ENCODE assay signal across 8 cellular contexts in genomic region chr12:56193025-56193578, GRCh38. TPM values are rescaled to one million over a fixed set of nuclear protein-coding genes. Genes with fewer than 3 reads are reported as not detected.
DNase-seq lines count a peak whose midpoint lies in the region; ATAC-seq and TF ChIP-seq lines count a peak whose summit lies in the region.

No MANE protein-coding gene starts in this region.

- peaks cover 31% of the 10 kb centered on the region for H3K4me1 Mint-ChIP-seq in WTC11

- intact Hi-C loops in left lung (cut with DNase I), result no loop called here

- ATAC-seq in WTC11 (no peak), left lung (peak; percentile 31), HG02973 (IDR thresholded peaks at IDR 0.05; ENCODE audit: unreplicated experiment) (no peak)

- H3K27me3 ChIP-seq in H7 (ENCODE audit: control insufficient read depth, insufficient read depth, low read length) (no peaks in the 10 kb centered on the region; the same call in 1 of the 2 replicates), left lung (no peaks in the 10 kb centered on the region)

- peak overlapping the region; percentile 48 for H3K27ac Mint-ChIP-seq in WTC11

- H3K36me3 Mint-ChIP-seq in WTC11, result peaks cover 2% of the 10 kb centered on the region; the same call in 1 of the 2 replicates

- TF ChIP-seq CTCF in WTC11 (IDR thresholded peaks at IDR 0.05) (peak; percentile 51), left lung (IDR thresholded peaks at IDR 0.05) (peak; percentile 75 to 84)

- H3K27me3 Mint-ChIP-seq in WTC11 (ENCODE audit: low read depth), result peaks cover 3% of the 10 kb centered on the region; the same call in 1 of the 2 replicates

- H3K4me1 ChIP-seq in left lung, result peaks cover 3 to 14% of the 10 kb centered on the region in 2 donors

- H3K36me3 ChIP-seq in H7 (replicated peaks; ENCODE audit: control insufficient read depth, insufficient read depth, low read length) (no peaks in the 10 kb centered on the region), left lung (no peaks in the 10 kb centered on the region)

- no peak overlapping the region for H3K4me3 ChIP-seq in H7 (ENCODE audit: insufficient read depth, low read depth, low read length)
- H3K4me3 ChIP-seq in left lung, result no peak overlapping the region

- POLR2A ChIA-PET in WTC11 (lab: Charles Lee), result no interaction called here

- H3K27ac ChIP-seq in caudate nucleus (ENCODE audit: low read depth, low read length) (no peak overlapping the region), left lung (no peak overlapping the region)

- no peaks in the 10 kb centered on the region for H3K9me3 ChIP-seq in left lung

- DNase-seq in Ammon's horn (ENCODE audit: low spot score) (peak; percentile 86), H7 (peak; percentile 74), NCI-H345 (lab: John Stamatoyannopoulos, UW) (peak; percentile 89), WTC11 (ENCODE audit: low spot score) (peak; percentile 70), caudate nucleus (lab: John Stamatoyannopoulos, UW) (peak in 41 of 61 donors; percentile 0 to 83 (median 23)), left lung (peak in 1 of 2 donors; percentile 66)
- DNase-seq in stimulated activated CD4-positive, alpha-beta T cell treated with anti-CD3 and anti-CD28 coated beads, Interleukin-4, amount 100 ng/mL, for 48 hours (ENCODE audit: low read depth in 2 of 2), result peak; percentile 62 to 75

- CTCF ChIA-PET in WTC11 (lab: Charles Lee), result interaction anchor here (1.8 kb wide), 1 partner anchor 13 kb away, joined by 7 read pairs; no protein-coding TSS in a partner anchor

- no peak overlapping the region for H3K4me3 Mint-ChIP-seq in WTC11

- no peaks in the 10 kb centered on the region for H3K9me3 Mint-ChIP-seq in WTC11

TF ChIP-seq in WTC11, 78 proteins besides CTCF, POLR2A, EP300 and RAD21:
- TF ChIP-seq ZMAT4 (CRISPR knock-in tag; IDR thresholded peaks at IDR 0.05) (no peak), ZNF263 (CRISPR knock-in tag; IDR thresholded peaks at IDR 0.05; ENCODE audit: low read depth) (no peak), FOXJ3 (CRISPR knock-in tag; IDR thresholded peaks at IDR 0.05; ENCODE audit: borderline replicate concordance) (no peak), FOXP4 (CRISPR knock-in tag; IDR thresholded peaks at IDR 0.05) (no peak), ESRRA (CRISPR knock-in tag; IDR thresholded peaks at IDR 0.05; ENCODE audit: borderline replicate concordance) (no peak)
- TF ChIP-seq, protein P1, sequence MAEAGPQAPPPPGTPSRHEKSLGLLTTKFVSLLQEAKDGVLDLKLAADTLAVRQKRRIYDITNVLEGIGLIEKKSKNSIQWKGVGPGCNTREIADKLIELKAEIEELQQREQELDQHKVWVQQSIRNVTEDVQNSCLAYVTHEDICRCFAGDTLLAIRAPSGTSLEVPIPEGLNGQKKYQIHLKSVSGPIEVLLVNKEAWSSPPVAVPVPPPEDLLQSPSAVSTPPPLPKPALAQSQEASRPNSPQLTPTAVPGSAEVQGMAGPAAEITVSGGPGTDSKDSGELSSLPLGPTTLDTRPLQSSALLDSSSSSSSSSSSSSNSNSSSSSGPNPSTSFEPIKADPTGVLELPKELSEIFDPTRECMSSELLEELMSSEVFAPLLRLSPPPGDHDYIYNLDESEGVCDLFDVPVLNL (CRISPR knock-in tag; IDR thresholded peaks at IDR 0.05; ENCODE audit: borderline replicate concordance, low read depth), result no peak
- TF ChIP-seq, protein P2, sequence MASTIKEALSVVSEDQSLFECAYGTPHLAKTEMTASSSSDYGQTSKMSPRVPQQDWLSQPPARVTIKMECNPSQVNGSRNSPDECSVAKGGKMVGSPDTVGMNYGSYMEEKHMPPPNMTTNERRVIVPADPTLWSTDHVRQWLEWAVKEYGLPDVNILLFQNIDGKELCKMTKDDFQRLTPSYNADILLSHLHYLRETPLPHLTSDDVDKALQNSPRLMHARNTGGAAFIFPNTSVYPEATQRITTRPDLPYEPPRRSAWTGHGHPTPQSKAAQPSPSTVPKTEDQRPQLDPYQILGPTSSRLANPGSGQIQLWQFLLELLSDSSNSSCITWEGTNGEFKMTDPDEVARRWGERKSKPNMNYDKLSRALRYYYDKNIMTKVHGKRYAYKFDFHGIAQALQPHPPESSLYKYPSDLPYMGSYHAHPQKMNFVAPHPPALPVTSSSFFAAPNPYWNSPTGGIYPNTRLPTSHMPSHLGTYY (CRISPR knock-in tag; IDR thresholded peaks at IDR 0.05), result no peak

RNA-seq across cellular contexts. Expression of gene SMARCC2, which starts 3.8 kb away (rescaled TPM):
- total RNA-seq in H7 (2014; rRNA removed; shearing (Covaris generic)), result 20.0 and 27.5 TPM in 2 replicates
- total RNA-seq in WTC11 (2021) (72.8 to 77.9 TPM (median 76.8 TPM) in 3 replicates), left lung (10 to 100 TPM; 84.3 to 84.9 TPM)

RNA-seq across cellular contexts. Expression of gene RNF41, which starts 28.6 kb away (rescaled TPM):
- total RNA-seq in H7 (2014; rRNA removed; shearing (Covaris generic)), result 96.2 and 98.4 TPM in 2 replicates
- 45.5 to 57.4 TPM (median 48.7 TPM) in 3 replicates for total RNA-seq in WTC11 (2021)
- 10 to 100 TPM; 50.3 to 51.4 TPM for total RNA-seq in left lung

RNA-seq across cellular contexts. Expression of gene NABP2, which starts 31.0 kb away (rescaled TPM):
- total RNA-seq in H7 (2014; rRNA removed; shearing (Covaris generic)), result 45.5 and 50.4 TPM in 2 replicates
- total RNA-seq in WTC11 (2021) (42.7 to 47.9 TPM (median 47.5 TPM) in 3 replicates), left lung (10 to 100 TPM; 32.6 to 33.8 TPM)

RNA-seq across cellular contexts. Expression of gene MYL6, which starts 34.9 kb away (rescaled TPM):
- total RNA-seq in H7 (2014; rRNA removed; shearing (Covaris generic)), result 941 and 1,248 TPM in 2 replicates
- total RNA-seq in WTC11 (2021), result 835 to 932 TPM (median 844 TPM) in 3 replicates
- 1,000 to 10,000 TPM; 1,768 to 1,773 TPM for total RNA-seq in left lung

RNA-seq across cellular contexts. Expression of gene SLC39A5, which starts 36.7 kb away (rescaled TPM):
- total RNA-seq in H7 (2014; rRNA removed; shearing (Covaris generic)), result 0.48 TPM in 1 of 2 replicates, not detected in the other
- total RNA-seq in WTC11 (2021) (0.26 to 0.62 TPM (median 0.46 TPM) in 3 replicates), left lung (under 1 TPM in 1 of 2 donors, not detected in 1; 0.29 TPM)
